In the genomic region with DNA sequence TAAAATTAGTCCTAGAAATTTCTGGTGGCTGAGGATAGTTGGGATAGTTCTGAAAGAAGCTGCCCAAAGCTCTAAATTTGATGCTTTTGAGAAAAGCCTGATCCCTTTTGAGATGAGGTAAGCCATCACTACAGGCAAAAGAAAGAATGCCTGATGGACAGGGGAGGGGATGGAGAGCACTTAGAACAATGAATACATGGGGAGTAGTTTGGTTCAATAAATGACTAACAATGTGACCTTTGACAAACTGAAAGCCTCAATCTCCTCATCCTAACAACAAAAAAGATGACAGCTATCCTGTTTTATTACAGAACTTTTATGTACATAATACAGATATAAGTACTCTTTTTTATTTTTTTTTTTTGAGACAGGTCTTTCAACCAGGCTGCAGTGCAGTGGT, we compare ENCODE assay signal across 1 cellular context.
TF ChIP-seq lines count a peak whose summit lies in the region.

No MANE protein-coding gene starts in this region.

TF ChIP-seq in WTC11, 78 proteins besides CTCF, POLR2A, EP300 and RAD21 (continued from another document):
- TF ChIP-seq, protein P1, sequence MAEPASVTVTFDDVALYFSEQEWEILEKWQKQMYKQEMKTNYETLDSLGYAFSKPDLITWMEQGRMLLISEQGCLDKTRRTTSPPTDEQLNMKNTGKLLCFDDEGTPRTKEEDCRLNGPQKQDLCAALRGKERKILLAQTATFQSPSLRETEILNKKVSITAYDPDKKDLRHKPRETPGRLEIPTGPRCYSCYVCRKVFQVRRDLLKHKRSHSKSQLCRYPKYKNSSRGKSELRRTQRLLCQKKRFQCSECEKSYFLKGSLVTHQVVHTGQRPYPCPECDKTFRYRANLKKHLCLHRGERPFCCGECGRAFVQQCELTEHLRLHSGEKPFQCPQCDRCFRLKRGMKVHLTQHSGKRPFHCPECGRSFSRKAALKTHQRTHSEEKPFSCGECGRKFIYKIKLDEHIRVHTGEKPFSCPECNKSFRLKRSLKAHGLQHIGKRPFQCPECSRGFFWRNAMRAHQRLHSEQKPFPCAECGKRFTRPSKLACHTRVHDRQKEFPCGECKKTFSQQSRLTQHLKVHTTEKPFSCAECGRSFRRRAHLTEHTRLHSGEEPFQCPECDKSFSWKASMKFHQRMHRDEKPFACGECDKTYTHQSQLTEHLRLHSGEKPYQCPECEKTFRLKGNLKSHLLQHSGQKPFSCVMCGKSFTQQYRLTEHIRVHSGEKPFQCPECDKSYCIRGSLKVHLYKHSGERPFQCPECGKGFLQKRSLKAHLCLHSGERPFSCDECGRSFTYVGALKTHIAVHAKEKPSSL (CRISPR knock-in tag; conservative IDR thresholded peaks at IDR 0.05): no peak
- TF ChIP-seq PRRX2 (CRISPR knock-in tag; IDR thresholded peaks at IDR 0.05): no peak
- TF ChIP-seq HMGA2 (CRISPR knock-in tag; IDR thresholded peaks at IDR 0.05): no peak
- no peak for TF ChIP-seq IRF2 (CRISPR knock-in tag; IDR thresholded peaks at IDR 0.05; ENCODE audit: borderline replicate concordance, low read depth)
- no peak for TF ChIP-seq MXD4 (CRISPR knock-in tag; IDR thresholded peaks at IDR 0.05; ENCODE audit: borderline replicate concordance)
- no peak for TF ChIP-seq TEAD4 (CRISPR knock-in tag; IDR thresholded peaks at IDR 0.05)
- TF ChIP-seq, protein P2, sequence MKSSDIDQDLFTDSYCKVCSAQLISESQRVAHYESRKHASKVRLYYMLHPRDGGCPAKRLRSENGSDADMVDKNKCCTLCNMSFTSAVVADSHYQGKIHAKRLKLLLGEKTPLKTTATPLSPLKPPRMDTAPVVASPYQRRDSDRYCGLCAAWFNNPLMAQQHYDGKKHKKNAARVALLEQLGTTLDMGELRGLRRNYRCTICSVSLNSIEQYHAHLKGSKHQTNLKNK (CRISPR knock-in tag; IDR thresholded peaks at IDR 0.05): no peak
- no peak for TF ChIP-seq GABPB1 (CRISPR knock-in tag; IDR thresholded peaks at IDR 0.05)
- TF ChIP-seq, protein P3, sequence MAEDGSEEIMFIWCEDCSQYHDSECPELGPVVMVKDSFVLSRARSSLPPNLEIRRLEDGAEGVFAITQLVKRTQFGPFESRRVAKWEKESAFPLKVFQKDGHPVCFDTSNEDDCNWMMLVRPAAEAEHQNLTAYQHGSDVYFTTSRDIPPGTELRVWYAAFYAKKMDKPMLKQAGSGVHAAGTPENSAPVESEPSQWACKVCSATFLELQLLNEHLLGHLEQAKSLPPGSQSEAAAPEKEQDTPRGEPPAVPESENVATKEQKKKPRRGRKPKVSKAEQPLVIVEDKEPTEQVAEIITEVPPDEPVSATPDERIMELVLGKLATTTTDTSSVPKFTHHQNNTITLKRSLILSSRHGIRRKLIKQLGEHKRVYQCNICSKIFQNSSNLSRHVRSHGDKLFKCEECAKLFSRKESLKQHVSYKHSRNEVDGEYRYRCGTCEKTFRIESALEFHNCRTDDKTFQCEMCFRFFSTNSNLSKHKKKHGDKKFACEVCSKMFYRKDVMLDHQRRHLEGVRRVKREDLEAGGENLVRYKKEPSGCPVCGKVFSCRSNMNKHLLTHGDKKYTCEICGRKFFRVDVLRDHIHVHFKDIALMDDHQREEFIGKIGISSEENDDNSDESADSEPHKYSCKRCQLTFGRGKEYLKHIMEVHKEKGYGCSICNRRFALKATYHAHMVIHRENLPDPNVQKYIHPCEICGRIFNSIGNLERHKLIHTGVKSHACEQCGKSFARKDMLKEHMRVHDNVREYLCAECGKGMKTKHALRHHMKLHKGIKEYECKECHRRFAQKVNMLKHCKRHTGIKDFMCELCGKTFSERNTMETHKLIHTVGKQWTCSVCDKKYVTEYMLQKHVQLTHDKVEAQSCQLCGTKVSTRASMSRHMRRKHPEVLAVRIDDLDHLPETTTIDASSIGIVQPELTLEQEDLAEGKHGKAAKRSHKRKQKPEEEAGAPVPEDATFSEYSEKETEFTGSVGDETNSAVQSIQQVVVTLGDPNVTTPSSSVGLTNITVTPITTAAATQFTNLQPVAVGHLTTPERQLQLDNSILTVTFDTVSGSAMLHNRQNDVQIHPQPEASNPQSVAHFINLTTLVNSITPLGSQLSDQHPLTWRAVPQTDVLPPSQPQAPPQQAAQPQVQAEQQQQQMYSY (CRISPR knock-in tag; IDR thresholded peaks at IDR 0.05): no peak
- TF ChIP-seq ZNF671 (CRISPR knock-in tag; IDR thresholded peaks at IDR 0.05): no peak
